Comparison of ENCODE assay signal across 8 cellular contexts in the genomic region with DNA sequence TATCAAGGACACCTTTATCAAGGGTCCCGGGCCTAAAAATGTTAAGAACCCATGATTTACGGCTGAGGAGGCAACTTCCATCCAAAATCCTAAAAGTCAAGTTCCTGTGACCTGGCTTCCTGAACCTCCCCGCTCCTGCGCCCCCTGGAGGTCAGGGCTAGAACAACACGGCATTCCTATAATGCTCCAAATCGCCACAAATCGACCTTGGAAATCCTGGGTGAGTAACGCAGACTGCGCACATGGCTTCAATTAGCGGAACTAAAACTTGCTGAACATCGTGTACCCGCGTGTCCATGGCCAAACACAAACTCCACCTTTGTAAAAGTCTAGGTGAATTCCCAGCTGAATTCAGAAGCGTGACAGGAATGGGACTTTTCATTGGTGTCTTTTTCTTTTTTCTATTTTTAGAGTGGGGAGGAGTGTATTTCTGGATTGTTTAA. TPM values are rescaled to one million over a fixed set of nuclear protein-coding genes. Genes with fewer than 3 reads are reported as not detected.
DNase-seq lines count a peak whose midpoint lies in the region; ATAC-seq and TF ChIP-seq lines count a peak whose summit lies in the region.

No MANE protein-coding gene starts in this region.

- in situ Hi-C loops in brain microvascular endothelial cell (cut with HindIII; ENCODE audit: low pct_ligation_motif_present, low sequenced_read_pairs): no loop called here

- H3K27me3 ChIP-seq in brain microvascular endothelial cell (replicated peaks) (no peaks in the 10 kb centered on the region), kidney epithelial cell (ENCODE audit: control insufficient read depth, insufficient read depth, low read length) (peaks cover 4% of the 10 kb centered on the region)

- TF ChIP-seq CTCF in brain microvascular endothelial cell (IDR thresholded peaks at IDR 0.05; ENCODE audit: low read depth, low read length, missing control alignments) (peak; percentile 99), kidney epithelial cell (IDR thresholded peaks at IDR 0.05; ENCODE audit: insufficient read depth, low read length, poor library complexity, severe bottlenecking) (peak; percentile 98)

- ATAC-seq in HG02885 (IDR thresholded peaks at IDR 0.05; ENCODE audit: poor library complexity, unreplicated experiment) (no peak), GM21390 (IDR thresholded peaks at IDR 0.05; ENCODE audit: unreplicated experiment) (no peak)

- DNase-seq in GM04504 (ENCODE audit: low read depth) (peak; percentile 86), NAMALWA (ENCODE audit: low spot score) (peak; percentile 56), T1000 (lab: John Stamatoyannopoulos, UW) (peak; percentile 64), brain microvascular endothelial cell (peak; percentile 73), kidney epithelial cell (ENCODE audit: low read depth) (no peak)
- peak; percentile 26 for DNase-seq in stimulated activated CD4-positive, alpha-beta T cell treated with anti-CD3 and anti-CD28 coated beads, Interleukin-2, amount 100 ng/mL, for 4 hours (ENCODE audit: low read depth)

- no peaks in the 10 kb centered on the region for H3K36me3 ChIP-seq in brain microvascular endothelial cell (replicated peaks)
- no peaks in the 10 kb centered on the region for H3K36me3 ChIP-seq in kidney epithelial cell (ENCODE audit: control insufficient read depth, insufficient read depth, low read length)

- no peak overlapping the region for H3K4me3 ChIP-seq in brain microvascular endothelial cell (ENCODE audit: low read depth, low read length)
- H3K4me3 ChIP-seq in kidney epithelial cell (ENCODE audit: low read depth, low read length): no peak overlapping the region

- H3K27ac ChIP-seq in brain microvascular endothelial cell: no peak overlapping the region

RNA-seq across cellular contexts. Expression of a gene that starts 4.3 kb away (rescaled TPM):
- total RNA-seq in kidney epithelial cell: not detected in 2 replicates

RNA-seq across cellular contexts. Expression of a gene that starts 26.6 kb away (rescaled TPM):
- not detected in 2 replicates for total RNA-seq in kidney epithelial cell

RNA-seq across cellular contexts. Expression of a gene that starts 30.6 kb away (rescaled TPM):
- 2.2 and 3.9 TPM in 2 replicates for total RNA-seq in kidney epithelial cell

RNA-seq across cellular contexts. Expression of a gene that starts 43.8 kb away (rescaled TPM):
- total RNA-seq in kidney epithelial cell: 18.1 and 27.1 TPM in 2 replicates

RNA-seq across cellular contexts. Expression of a gene that starts 49.0 kb away (rescaled TPM):
- total RNA-seq in kidney epithelial cell: 13.8 and 16.5 TPM in 2 replicates
